8 cellular contexts compared by ENCODE assay signal in the genomic region with DNA sequence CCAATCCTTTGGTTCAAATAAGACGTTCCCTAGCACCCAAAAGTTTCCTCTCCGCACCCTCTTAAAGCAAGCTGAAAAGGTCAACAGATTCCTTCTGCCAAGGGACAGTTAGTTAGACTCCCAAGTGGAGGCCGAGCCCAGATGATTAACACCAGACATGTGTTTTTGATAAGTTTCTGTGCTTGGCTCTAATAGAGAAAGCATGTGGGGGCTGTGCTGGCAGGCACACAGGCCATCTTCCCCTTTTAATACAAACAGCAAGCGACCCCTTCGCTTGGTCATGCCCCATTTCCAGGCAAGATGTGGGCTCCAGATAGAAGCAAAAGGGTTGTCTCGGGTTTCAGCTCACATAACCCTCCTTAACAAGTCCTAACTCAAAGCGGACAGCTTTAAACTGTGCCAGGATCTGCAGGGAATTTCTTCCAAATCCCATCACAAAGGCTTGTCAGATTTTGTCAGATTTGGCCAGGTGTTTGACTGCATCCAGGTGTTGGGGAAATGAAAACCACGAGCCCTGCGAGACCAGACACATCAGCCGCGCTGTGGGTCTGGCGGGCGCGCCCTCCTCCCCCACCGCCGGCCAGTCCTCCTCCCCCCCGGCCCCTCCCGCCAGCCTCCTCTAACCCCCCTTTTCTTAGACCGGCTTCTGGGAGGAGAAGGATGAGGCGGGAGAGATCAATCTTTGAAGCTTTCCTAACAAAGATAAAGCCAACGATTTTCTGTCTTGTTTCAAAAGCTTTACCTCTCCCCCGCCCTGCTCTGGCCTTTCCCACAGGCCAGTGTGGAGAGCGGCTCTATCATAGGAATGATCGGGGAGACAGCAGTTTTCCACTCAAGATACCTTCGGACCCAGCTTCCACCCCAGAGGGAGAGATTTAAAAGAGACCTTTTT. TPM values are rescaled to one million over a fixed set of nuclear protein-coding genes. Genes with fewer than 3 reads are reported as not detected.
DNase-seq lines count a peak whose midpoint lies in the region; ATAC-seq, FAIRE-seq and TF ChIP-seq lines count a peak whose summit lies in the region.

No MANE protein-coding gene starts in this region.

- peaks cover 4% of the 10 kb centered on the region for H3K36me3 Mint-ChIP-seq in endodermal cell (ENCODE audit: low read depth)

- FAIRE-seq in GM12892 (lab: Jason Lieb, UNC) = no peak

- H3K9me3 ChIP-seq in OCI-LY7 (ENCODE audit: low read length) = no peaks in the 10 kb centered on the region
- H3K9me3 ChIP-seq in endodermal cell (ENCODE audit: control insufficient read depth, low read length) = no peaks in the 10 kb centered on the region
- no peaks in the 10 kb centered on the region for H3K9me3 ChIP-seq in muscle layer of duodenum (ENCODE audit: control insufficient read depth in 1 of 2, low read length in 2 of 2)

- H3K4me1 ChIP-seq in OCI-LY7 (ENCODE audit: insufficient read depth, low read length, poor library complexity, severe bottlenecking) = peaks cover 44% of the 10 kb centered on the region
- peaks cover 16% of the 10 kb centered on the region for H3K4me1 ChIP-seq in endodermal cell (ENCODE audit: control insufficient read depth, insufficient read depth, low read length)
- peaks cover 26 to 28% of the 10 kb centered on the region in 2 donors for H3K4me1 ChIP-seq in muscle layer of duodenum (ENCODE audit: control insufficient read depth in 1 of 2, insufficient read depth in 2 of 2, low read length in 2 of 2)

- WGBS in endodermal cell (ENCODE audit: insufficient coverage in 1 of 2, insufficient read length in 1 of 2), 2 experiments = 11 to 17% methylated on average over 11 to 22 of the region's 25 CpGs

- H3K4me3 ChIP-seq in OCI-LY7 (ENCODE audit: low read depth, low read length, poor library complexity, severe bottlenecking) (peak overlapping the region; percentile 2), endodermal cell (ENCODE audit: low read length) (peak overlapping the region; percentile 76), muscle layer of duodenum (ENCODE audit: low read depth in 1 of 2, low read length in 2 of 2) (peak overlapping the region; percentile 68 to 85)

- peak overlapping the region; percentile 86 for H3K4me2 ChIP-seq in OCI-LY7 (ENCODE audit: low read length)

- POLR2A ChIA-PET in OCI-LY7 (lab: Charles Lee) = interaction anchor here (0.7 to 1.4 kb wide), 4 partner anchors 57 to 474 kb away, joined by 3 to 6 read pairs (median 4); no protein-coding TSS in a partner anchor

- intact Hi-C loops in OCI-LY7 (cut with micrococcal nuclease; ENCODE audit: unreplicated experiment) = loop anchor here (2.0 to 5.0 kb wide), 2 partner anchors 347 to 472 kb away; partner anchors contain the start of gene ATP13A3

- CTCF ChIA-PET in OCI-LY7 (lab: Charles Lee; ENCODE audit: unreplicated experiment) = interaction anchor here (1.0 kb wide), 1 partner anchor 179 kb away, joined by 3 read pairs; no protein-coding TSS in a partner anchor

- no peaks in the 10 kb centered on the region for H3K27me3 Mint-ChIP-seq in endodermal cell (ENCODE audit: insufficient read depth)

- H3K36me3 ChIP-seq in OCI-LY7 (ENCODE audit: insufficient read depth, low read length) (peaks cover 7% of the 10 kb centered on the region; the same call in 1 of the 2 replicates), endodermal cell (ENCODE audit: control insufficient read depth, insufficient read depth, low read length) (no peaks in the 10 kb centered on the region), muscle layer of duodenum (ENCODE audit: control insufficient read depth in 1 of 2, insufficient read depth in 2 of 2, low read length in 2 of 2) (peaks cover 0 to 3% of the 10 kb centered on the region in 2 donors)

- H3K9ac ChIP-seq in endodermal cell (ENCODE audit: extremely low read depth, low read length, poor library complexity, severe bottlenecking) = no peak overlapping the region

- no peaks in the 10 kb centered on the region for H3K9me2 ChIP-seq in OCI-LY7 (ENCODE audit: insufficient read depth, low read length)

- ATAC-seq in GM19455 (IDR thresholded peaks at IDR 0.05; ENCODE audit: unreplicated experiment) (no peak), GM18511 (IDR thresholded peaks at IDR 0.05; ENCODE audit: unreplicated experiment) (no peak)

- peaks cover 5% of the 10 kb centered on the region; the same call in 1 of the 2 replicates for H3K79me2 ChIP-seq in OCI-LY7 (ENCODE audit: insufficient read depth, low read depth, low read length)

- H3K9me3 Mint-ChIP-seq in endodermal cell = no peaks in the 10 kb centered on the region

- peak overlapping the region; percentile 89 for H3K4me3 Mint-ChIP-seq in endodermal cell

- TF ChIP-seq POLR2A in GM12892 (IDR thresholded peaks at IDR 0.05; ENCODE audit: low read depth, low read length) = no peak

- H3K27ac ChIP-seq in OCI-LY7 (ENCODE audit: low read depth, low read length, poor library complexity, severe bottlenecking) (peak overlapping the region; percentile 7), endodermal cell (ENCODE audit: low read depth, low read length) (peak overlapping the region; percentile 80), muscle layer of duodenum (ENCODE audit: low read length) (peak overlapping the region; percentile 71)

- H4K20me1 ChIP-seq in OCI-LY7 (ENCODE audit: insufficient read depth, low read length) = no peaks in the 10 kb centered on the region

- no peak for TF ChIP-seq CTCF in GM20000 (IDR thresholded peaks at IDR 0.05; ENCODE audit: extremely low read depth, missing control alignments)
- no peak for TF ChIP-seq CTCF in OCI-LY7 (conservative IDR thresholded peaks at IDR 0.05; ENCODE audit: low read length)
- no peak for TF ChIP-seq CTCF in endodermal cell (conservative IDR thresholded peaks at IDR 0.05)

- H3K27ac Mint-ChIP-seq in endodermal cell = peak overlapping the region; percentile 69

- peak; percentile 45 for DNase-seq in GM20000 (ENCODE audit: low spot score)
- peak; percentile 34 for DNase-seq in OCI-LY7 (ENCODE audit: low spot score)
- peak; percentile 91 for DNase-seq in endodermal cell
- DNase-seq in GM12892 (ENCODE audit: insufficient read length) = no peak
- no peak for DNase-seq in central memory CD4-positive, alpha-beta T cell

- BruUV-seq in OCI-LY7 (replicated peaks; lab: Mats Ljungman, UMichigan) = no TSS peak

- peaks cover 37% of the 10 kb centered on the region for H3K4me1 Mint-ChIP-seq in endodermal cell

- no peak overlapping the region for H2AFZ ChIP-seq in OCI-LY7 (ENCODE audit: low read length)

- peaks cover 5% of the 10 kb centered on the region for H3K27me3 ChIP-seq in endodermal cell (ENCODE audit: control insufficient read depth, insufficient read depth, low read length, poor library complexity, severe bottlenecking)
- H3K27me3 ChIP-seq in muscle layer of duodenum (ENCODE audit: low read depth, low read length) = no peaks in the 10 kb centered on the region

RNA-seq across cellular contexts. Expression of gene HES1, which starts 3.4 kb away (rescaled TPM):
- total RNA-seq in OCI-LY7 (2014; rRNA removed; shearing (Covaris generic)) = 0.72 and 1.1 TPM in 2 replicates
- total RNA-seq in OCI-LY7 (2022) = 3.0 and 3.4 TPM in 2 replicates
- total RNA-seq in endodermal cell = 10 to 100 TPM in 1 of 2 donors, 1 to 10 TPM in 1; 2.1 to 17.5 TPM
- 63.6 TPM for polyA plus RNA-seq in endodermal cell (2013, experiment 1 of 2)
- polyA plus RNA-seq in endodermal cell (2013, experiment 2 of 2) = 67.6 TPM
- 4.3 TPM for polyA plus RNA-seq in GM12892 (2012; ENCODE audit: missing spikeins)

Comparison
In these comparisons a context has a peak if more than half of its experiments do, and no peak if none do; other contexts are left out.
1. DNase-seq: peak in GM20000 (single experiment), OCI-LY7 (single experiment) and endodermal cell (single experiment); none in GM12892 (single experiment) and central memory CD4-positive, alpha-beta T cell (single experiment).
2. H3K27ac ChIP-seq: peak in every context shown above with its lines; median percentile 80 in endodermal cell; 71 in muscle layer of duodenum; 7 in OCI-LY7.
3. H3K4me3 ChIP-seq: peak in every context shown above with its lines; median percentile 76 in muscle layer of duodenum; 76 in endodermal cell; 2 in OCI-LY7.